8 cellular contexts compared by ENCODE assay signal in genomic region chr5:16935271-16936149, GRCh38. TPM values are rescaled to one million over a fixed set of nuclear protein-coding genes. Genes with fewer than 3 reads are reported as not detected.
A peak's percentile ranks its signal among the peaks of the same experiment; 100 is the strongest.
DNase-seq lines count a peak whose midpoint lies in the region; ATAC-seq and TF ChIP-seq lines count a peak whose summit lies in the region.

No MANE protein-coding gene starts in this region.

- no peaks in the 10 kb centered on the region for H3K9me3 ChIP-seq in mammary epithelial cell (replicated peaks; ENCODE audit: insufficient read depth, low read length)

- CTCF ChIA-PET in mammary epithelial cell (lab: Charles Lee; ENCODE audit: low non-redundant PET): interaction anchor here (0.7 kb wide), 2 partner anchors 254 to 269 kb away, joined by 3 to 7 read pairs; no protein-coding TSS in a partner anchor

- in situ Hi-C loops in mammary epithelial cell (cut with MboI; ENCODE audit: low sequenced_read_pairs in 2 of 2): loop anchor here (5.0 to 10.0 kb wide), 4 partner anchors 189 to 252 kb away; no protein-coding TSS in a partner anchor

- H4K20me1 ChIP-seq in mammary epithelial cell (ENCODE audit: insufficient read depth, low read length): peaks cover 19% of the 10 kb centered on the region

- H3K9ac ChIP-seq in mammary epithelial cell (ENCODE audit: insufficient read depth, low read length): peak overlapping the region; percentile 98

- H3K27me3 ChIP-seq in mammary epithelial cell (ENCODE audit: insufficient read depth, low read length): no peaks in the 10 kb centered on the region

- no peaks in the 10 kb centered on the region for H3K36me3 ChIP-seq in mammary epithelial cell (ENCODE audit: insufficient read depth, low read length)

- peaks cover 30% of the 10 kb centered on the region for H3K4me1 ChIP-seq in mammary epithelial cell (ENCODE audit: insufficient read depth, low read length)

- peaks cover 54% of the 10 kb centered on the region for H3K79me2 ChIP-seq in mammary epithelial cell (ENCODE audit: insufficient read depth, low read length)

- peak overlapping the region; percentile 90 to 97 (median 96) for H3K4me3 ChIP-seq in mammary epithelial cell (replicated peaks in 1 of 3; ENCODE audit: insufficient read depth in 1 of 3, low read depth in 2 of 3, low read length in 3 of 3)

- H3K27ac ChIP-seq in mammary epithelial cell (ENCODE audit: insufficient read depth, low read depth, low read length): peak overlapping the region; percentile 95

- peak; percentile 29 for DNase-seq in AG20443 (ENCODE audit: low spot score)
- DNase-seq in RKO (ENCODE audit: low spot score): peak; percentile 66
- peak; percentile 90 for DNase-seq in mammary epithelial cell
- DNase-seq in left colon: peak; percentile 51 to 69
- DNase-seq in stimulated activated CD4-positive, alpha-beta T cell treated with anti-CD3 and anti-CD28 coated beads, Interleukin-4, amount 100 ng/mL, for 1 hour: peak; percentile 40
- DNase-seq in central memory CD4-positive, alpha-beta T cell: no peak

- no peak for TF ChIP-seq CTCF in mammary epithelial cell (conservative IDR thresholded peaks at IDR 0.05 in 1 of 2, IDR thresholded peaks at IDR 0.05 in 1 of 2; ENCODE audit: extremely low read depth in 1 of 2, insufficient read depth in 1 of 2, low read depth in 1 of 2, low read length in 2 of 2)

- intact Hi-C loops in mammary epithelial cell (cut with micrococcal nuclease) (loop anchor here (1.0 to 5.0 kb wide), 2 partner anchors 22 to 67 kb away; no protein-coding TSS in a partner anchor), left colon (cut with DNase I, micrococcal nuclease) (loop anchor here in 1 of 2 donors (10.0 kb wide), 1 partner anchor 141 kb away; no protein-coding TSS in a partner anchor)

- H2AFZ ChIP-seq in mammary epithelial cell (ENCODE audit: low read depth, low read length): peak overlapping the region; percentile 87

- peak; percentile 39 for ATAC-seq in GM18873 (IDR thresholded peaks at IDR 0.05; ENCODE audit: low FRiP score, unreplicated experiment)
- ATAC-seq in HG03175 (IDR thresholded peaks at IDR 0.05; ENCODE audit: unreplicated experiment): peak; percentile 21
- ATAC-seq in left colon: peak; percentile 35

- 3% methylated on average over 42 of the region's 83 CpGs for WGBS in mammary epithelial cell (ENCODE audit: low coverage, missing lambda C conversion rate)

- BruUV-seq in mammary epithelial cell (replicated peaks; lab: Mats Ljungman, UMichigan): TSS peak; percentile 63

- H3K4me2 ChIP-seq in mammary epithelial cell (ENCODE audit: insufficient read depth, low read depth, low read length): peak overlapping the region; percentile 81

- dilution Hi-C loops in mammary epithelial cell (cut with HindIII; ENCODE audit: low sequenced_read_pairs): loop anchor here (5.0 kb wide), 1 partner anchor 257 kb away; no protein-coding TSS in a partner anchor

RNA-seq across cellular contexts. Expression of gene MYO10, which starts 0.6 kb away (rescaled TPM):
- total RNA-seq in mammary epithelial cell (10 to 100 TPM; 34.3 to 69.7 TPM), left colon (10 to 100 TPM; 57.6 to 71.7 TPM)
- 13.1 TPM for polyA plus RNA-seq in mammary epithelial cell
- 126 TPM for polyA minus RNA-seq in mammary epithelial cell
